In the genomic region with DNA sequence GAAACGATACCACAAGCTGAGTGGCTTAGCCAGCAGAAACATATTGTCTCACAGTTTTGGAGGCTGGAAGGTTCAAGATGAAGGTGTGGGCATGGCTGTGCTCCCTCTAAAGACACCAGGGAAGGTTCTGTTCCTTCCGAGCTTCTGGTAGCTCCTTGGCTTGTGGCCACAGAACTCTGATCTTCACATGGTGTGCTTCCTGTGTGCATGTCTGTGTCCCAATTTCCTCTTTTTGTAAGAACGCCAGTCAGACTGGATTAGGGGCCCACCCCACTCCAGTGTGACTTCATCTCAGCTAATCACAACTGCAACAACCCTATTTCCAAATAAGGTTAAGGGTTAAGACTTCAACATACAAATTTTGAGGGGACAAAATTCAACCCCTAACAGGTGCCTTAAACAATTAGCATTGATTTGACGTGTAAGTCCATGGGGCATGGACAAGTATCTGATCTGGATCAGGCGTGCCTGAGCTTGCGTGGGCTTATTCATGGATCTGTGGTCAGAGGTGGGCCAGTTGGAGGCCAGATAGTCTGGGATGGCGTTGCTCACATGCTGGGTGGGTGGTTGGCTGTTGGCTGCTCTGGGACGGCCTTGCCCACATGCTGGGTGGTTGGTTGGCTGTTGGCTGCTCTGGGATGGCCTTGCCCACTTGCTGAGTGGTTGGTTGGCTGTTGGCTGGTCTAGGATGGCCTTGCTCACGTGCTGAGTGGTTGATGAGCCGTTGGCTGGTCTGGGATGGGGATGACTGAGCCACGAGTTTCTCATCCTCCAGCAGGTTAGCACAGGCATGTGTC, we compare ENCODE assay signal across 1 cellular context.
TF ChIP-seq lines count a peak whose summit lies in the region.

No MANE protein-coding gene starts in this region.

TF ChIP-seq in K562, 482 proteins besides CTCF, POLR2A, EP300 and RAD21 (continued from another document):
- TF ChIP-seq ETV6 (IDR thresholded peaks at IDR 0.05; ENCODE audit: borderline replicate concordance in 1 of 2, low read depth in 2 of 2, low read length in 1 of 2) (no peak), ETV6 (CRISPR knock-in tag; IDR thresholded peaks at IDR 0.05; ENCODE audit: borderline replicate concordance) (no peak), NR2C2 (CRISPR knock-in tag; IDR thresholded peaks at IDR 0.05) (no peak), NR2C2 (tag; IDR thresholded peaks at IDR 0.05) (peak; percentile 13; the same call in 1 of the 2 replicates), GTF2E2 (tag; IDR thresholded peaks at IDR 0.05) (0 out of 2 replicates have a peak, but pooled peaks have one; percentile 21), EHMT2 (IDR thresholded peaks at IDR 0.05) (no peak), GATAD2B (IDR thresholded peaks at IDR 0.05; ENCODE audit: borderline replicate concordance) (no peak), MCM7 (IDR thresholded peaks at IDR 0.05) (no peak), ZNF445 (CRISPR knock-in tag; IDR thresholded peaks at IDR 0.05; ENCODE audit: low read depth) (no peak), SPI1 (IDR thresholded peaks at IDR 0.05; ENCODE audit: borderline replicate concordance, low read depth, low read length) (peak; percentile 35; the same call in 1 of the 2 replicates), XRCC4 (IDR thresholded peaks at IDR 0.05; ENCODE audit: extremely low read depth, insufficient read depth, insufficient read length) (no peak), MXI1 (IDR thresholded peaks at IDR 0.05; ENCODE audit: low read depth, low read length) (no peak), ZFP36 (IDR thresholded peaks at IDR 0.05; ENCODE audit: low read depth, low read length, partially characterized antibody) (peak; percentile 43), RUNX1 (IDR thresholded peaks at IDR 0.05; ENCODE audit: low read depth) (no peak), SIX5 (IDR thresholded peaks at IDR 0.05; ENCODE audit: borderline replicate concordance in 1 of 2, insufficient read depth in 1 of 2, low read depth in 1 of 2, low read length in 2 of 2) (no peak), MTA2 (IDR thresholded peaks at IDR 0.05; ENCODE audit: low read depth) (no peak), ZKSCAN3 (CRISPR knock-in tag; IDR thresholded peaks at IDR 0.05) (no peak), ZNF384 (IDR thresholded peaks at IDR 0.05; ENCODE audit: low read depth, low read length) (no peak), GABPA (tag; conservative IDR thresholded peaks at IDR 0.05; ENCODE audit: low read depth) (0 out of 2 replicates have a peak, but pooled peaks have one; percentile 23), CTBP1 (IDR thresholded peaks at IDR 0.05; ENCODE audit: borderline replicate concordance) (no peak), ZNF316 (IDR thresholded peaks at IDR 0.05) (no peak), SRF (CRISPR knock-in tag; IDR thresholded peaks at IDR 0.05) (no peak), DNMT1 (IDR thresholded peaks at IDR 0.05) (no peak), CBFA2T3 (IDR thresholded peaks at IDR 0.05) (no peak), SMAD4 (CRISPR knock-in tag; conservative IDR thresholded peaks at IDR 0.05) (no peak), ZNF75A (CRISPR knock-in tag; IDR thresholded peaks at IDR 0.05) (no peak), NR3C1 (CRISPR knock-in tag; IDR thresholded peaks at IDR 0.05) (no peak), ZNF766 (CRISPR knock-in tag; conservative IDR thresholded peaks at IDR 0.05) (peak; percentile 56), RBM14 (IDR thresholded peaks at IDR 0.05; ENCODE audit: borderline replicate concordance, insufficient read depth, low read depth, low read length) (no peak), ZNF76 (CRISPR knock-in tag; IDR thresholded peaks at IDR 0.05; ENCODE audit: borderline replicate concordance) (no peak), PCBP1 (IDR thresholded peaks at IDR 0.05; ENCODE audit: low read depth, low read length, poor library complexity, severe bottlenecking) (no peak), ZNF277 (CRISPR knock-in tag; IDR thresholded peaks at IDR 0.05; ENCODE audit: borderline replicate concordance) (no peak), ZKSCAN8 (CRISPR knock-in tag; IDR thresholded peaks at IDR 0.05) (no peak), THRAP3 (IDR thresholded peaks at IDR 0.05; ENCODE audit: borderline replicate concordance) (no peak)
- TF ChIP-seq, protein P1, sequence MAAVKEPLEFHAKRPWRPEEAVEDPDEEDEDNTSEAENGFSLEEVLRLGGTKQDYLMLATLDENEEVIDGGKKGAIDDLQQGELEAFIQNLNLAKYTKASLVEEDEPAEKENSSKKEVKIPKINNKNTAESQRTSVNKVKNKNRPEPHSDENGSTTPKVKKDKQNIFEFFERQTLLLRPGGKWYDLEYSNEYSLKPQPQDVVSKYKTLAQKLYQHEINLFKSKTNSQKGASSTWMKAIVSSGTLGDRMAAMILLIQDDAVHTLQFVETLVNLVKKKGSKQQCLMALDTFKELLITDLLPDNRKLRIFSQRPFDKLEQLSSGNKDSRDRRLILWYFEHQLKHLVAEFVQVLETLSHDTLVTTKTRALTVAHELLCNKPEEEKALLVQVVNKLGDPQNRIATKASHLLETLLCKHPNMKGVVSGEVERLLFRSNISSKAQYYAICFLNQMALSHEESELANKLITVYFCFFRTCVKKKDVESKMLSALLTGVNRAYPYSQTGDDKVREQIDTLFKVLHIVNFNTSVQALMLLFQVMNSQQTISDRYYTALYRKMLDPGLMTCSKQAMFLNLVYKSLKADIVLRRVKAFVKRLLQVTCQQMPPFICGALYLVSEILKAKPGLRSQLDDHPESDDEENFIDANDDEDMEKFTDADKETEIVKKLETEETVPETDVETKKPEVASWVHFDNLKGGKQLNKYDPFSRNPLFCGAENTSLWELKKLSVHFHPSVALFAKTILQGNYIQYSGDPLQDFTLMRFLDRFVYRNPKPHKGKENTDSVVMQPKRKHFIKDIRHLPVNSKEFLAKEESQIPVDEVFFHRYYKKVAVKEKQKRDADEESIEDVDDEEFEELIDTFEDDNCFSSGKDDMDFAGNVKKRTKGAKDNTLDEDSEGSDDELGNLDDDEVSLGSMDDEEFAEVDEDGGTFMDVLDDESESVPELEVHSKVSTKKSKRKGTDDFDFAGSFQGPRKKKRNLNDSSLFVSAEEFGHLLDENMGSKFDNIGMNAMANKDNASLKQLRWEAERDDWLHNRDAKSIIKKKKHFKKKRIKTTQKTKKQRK (IDR thresholded peaks at IDR 0.05; ENCODE audit: borderline replicate concordance, low read depth, low read length) = no peak
- TF ChIP-seq, protein P2, sequence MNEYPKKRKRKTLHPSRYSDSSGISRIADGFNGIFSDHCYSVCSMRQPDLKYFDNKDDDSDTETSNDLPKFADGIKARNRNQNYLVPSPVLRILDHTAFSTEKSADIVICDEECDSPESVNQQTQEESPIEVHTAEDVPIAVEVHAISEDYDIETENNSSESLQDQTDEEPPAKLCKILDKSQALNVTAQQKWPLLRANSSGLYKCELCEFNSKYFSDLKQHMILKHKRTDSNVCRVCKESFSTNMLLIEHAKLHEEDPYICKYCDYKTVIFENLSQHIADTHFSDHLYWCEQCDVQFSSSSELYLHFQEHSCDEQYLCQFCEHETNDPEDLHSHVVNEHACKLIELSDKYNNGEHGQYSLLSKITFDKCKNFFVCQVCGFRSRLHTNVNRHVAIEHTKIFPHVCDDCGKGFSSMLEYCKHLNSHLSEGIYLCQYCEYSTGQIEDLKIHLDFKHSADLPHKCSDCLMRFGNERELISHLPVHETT (CRISPR knock-in tag; conservative IDR thresholded peaks at IDR 0.05 in 1 of 2, IDR thresholded peaks at IDR 0.05 in 1 of 2) = peak in 1 of 2 experiments; percentile 68; a peak in 1 of 4 replicates
- TF ChIP-seq, protein P3, sequence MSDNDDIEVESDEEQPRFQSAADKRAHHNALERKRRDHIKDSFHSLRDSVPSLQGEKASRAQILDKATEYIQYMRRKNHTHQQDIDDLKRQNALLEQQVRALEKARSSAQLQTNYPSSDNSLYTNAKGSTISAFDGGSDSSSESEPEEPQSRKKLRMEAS (CRISPR knock-in tag; IDR thresholded peaks at IDR 0.05) = no peak
- TF ChIP-seq, protein P4, sequence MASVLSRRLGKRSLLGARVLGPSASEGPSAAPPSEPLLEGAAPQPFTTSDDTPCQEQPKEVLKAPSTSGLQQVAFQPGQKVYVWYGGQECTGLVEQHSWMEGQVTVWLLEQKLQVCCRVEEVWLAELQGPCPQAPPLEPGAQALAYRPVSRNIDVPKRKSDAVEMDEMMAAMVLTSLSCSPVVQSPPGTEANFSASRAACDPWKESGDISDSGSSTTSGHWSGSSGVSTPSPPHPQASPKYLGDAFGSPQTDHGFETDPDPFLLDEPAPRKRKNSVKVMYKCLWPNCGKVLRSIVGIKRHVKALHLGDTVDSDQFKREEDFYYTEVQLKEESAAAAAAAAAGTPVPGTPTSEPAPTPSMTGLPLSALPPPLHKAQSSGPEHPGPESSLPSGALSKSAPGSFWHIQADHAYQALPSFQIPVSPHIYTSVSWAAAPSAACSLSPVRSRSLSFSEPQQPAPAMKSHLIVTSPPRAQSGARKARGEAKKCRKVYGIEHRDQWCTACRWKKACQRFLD (CRISPR knock-in tag; IDR thresholded peaks at IDR 0.05) = 0 out of 2 replicates have a peak, but pooled peaks have one; percentile 25
- TF ChIP-seq, protein P5, sequence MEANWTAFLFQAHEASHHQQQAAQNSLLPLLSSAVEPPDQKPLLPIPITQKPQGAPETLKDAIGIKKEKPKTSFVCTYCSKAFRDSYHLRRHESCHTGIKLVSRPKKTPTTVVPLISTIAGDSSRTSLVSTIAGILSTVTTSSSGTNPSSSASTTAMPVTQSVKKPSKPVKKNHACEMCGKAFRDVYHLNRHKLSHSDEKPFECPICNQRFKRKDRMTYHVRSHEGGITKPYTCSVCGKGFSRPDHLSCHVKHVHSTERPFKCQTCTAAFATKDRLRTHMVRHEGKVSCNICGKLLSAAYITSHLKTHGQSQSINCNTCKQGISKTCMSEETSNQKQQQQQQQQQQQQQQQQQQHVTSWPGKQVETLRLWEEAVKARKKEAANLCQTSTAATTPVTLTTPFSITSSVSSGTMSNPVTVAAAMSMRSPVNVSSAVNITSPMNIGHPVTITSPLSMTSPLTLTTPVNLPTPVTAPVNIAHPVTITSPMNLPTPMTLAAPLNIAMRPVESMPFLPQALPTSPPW (CRISPR knock-in tag; IDR thresholded peaks at IDR 0.05) = peak; percentile 35; the same call in 1 of the 2 replicates
TF ChIP-seq in K562: peak in this region for 10.
